In the genomic region with DNA sequence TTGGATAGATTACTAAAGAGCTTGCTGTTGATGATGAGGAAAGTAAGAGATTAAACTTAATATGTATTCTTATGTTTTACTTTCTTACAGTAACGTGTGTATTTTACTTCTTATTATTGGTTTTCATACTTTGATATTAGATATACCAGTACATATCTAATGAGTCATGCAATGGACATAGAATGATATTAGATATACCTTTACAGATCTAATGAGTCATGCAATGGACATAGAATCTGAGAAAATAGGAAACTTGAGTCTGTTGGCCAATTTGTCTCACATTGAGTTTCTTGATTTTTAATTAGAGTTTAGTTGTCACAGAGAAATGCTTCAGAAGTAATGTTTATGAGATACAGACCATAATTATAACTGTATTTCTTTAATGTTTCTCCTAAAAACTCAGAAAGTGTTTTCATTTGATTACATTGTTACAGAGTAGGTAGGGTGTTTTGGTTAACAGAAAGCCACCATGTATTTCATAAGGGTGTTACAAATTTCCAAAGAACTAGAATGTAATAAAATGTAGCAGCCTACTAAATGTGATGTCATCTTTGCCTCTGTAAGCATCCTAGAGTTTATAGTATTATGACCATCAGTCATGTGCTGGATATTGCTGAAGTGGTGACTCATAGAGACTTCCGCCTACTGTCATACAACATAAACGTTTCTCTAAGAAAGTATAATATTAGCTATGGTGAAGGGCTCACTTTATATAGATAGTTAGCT, we compare ENCODE assay signal across 10 cellular contexts. TPM values are rescaled to one million over a fixed set of nuclear protein-coding genes. Genes with fewer than 3 reads are reported as not detected.
DNase-seq lines count a peak whose midpoint lies in the region; ATAC-seq and TF ChIP-seq lines count a peak whose summit lies in the region.
"Had no signal": no experiment of that assay in that cellular context is flagged by ENCODE, and none has a peak within 500 bp of the region (broad histone marks: within the 10 kb centered on the region; RNA-seq: fewer than 3 reads in every experiment).

No MANE protein-coding gene starts in this region.

- TF ChIP-seq CTCF in Calu3 (IDR thresholded peaks at IDR 0.05; ENCODE audit: unreplicated experiment), result no peak

- H3K9me3 Mint-ChIP-seq in Calu3 (ENCODE audit: low read depth, unreplicated experiment), result peaks cover 2% of the 10 kb centered on the region
- H3K9me3 Mint-ChIP-seq: activated CD4-positive, alpha-beta T cell treated with anti-CD3 and anti-CD28 coated beads, Interleukin-2, amount 10 ng/mL, durations not matched to agents 24 days and 14 days; central memory CD8-positive, alpha-beta T cell had no signal

- H3K36me3 Mint-ChIP-seq in Calu3 (ENCODE audit: insufficient read depth, unreplicated experiment), result peaks cover 30% of the 10 kb centered on the region

- no peak overlapping the region for H3K4me3 Mint-ChIP-seq in Calu3 (ENCODE audit: low read depth, unreplicated experiment)
- H3K4me3 Mint-ChIP-seq: activated CD4-positive, alpha-beta T cell treated with anti-CD3 and anti-CD28 coated beads, Interleukin-2, amount 10 ng/mL, durations not matched to agents 24 days and 14 days; central memory CD8-positive, alpha-beta T cell had no signal

- CTCF ChIA-PET in Calu3 (lab: Charles Lee), result interaction anchor here (0.8 kb wide), 1 partner anchor 77 kb away, joined by 3 read pairs; no protein-coding TSS in a partner anchor

- H3K27ac Mint-ChIP-seq in Calu3 (ENCODE audit: unreplicated experiment), result no peak overlapping the region
- H3K27ac Mint-ChIP-seq: activated CD4-positive, alpha-beta T cell treated with anti-CD3 and anti-CD28 coated beads, Interleukin-2, amount 10 ng/mL, durations not matched to agents 24 days and 14 days had no signal

- DNase-seq in Calu3, result peak; percentile 23
- DNase-seq in M059J (ENCODE audit: low read depth), result peak; percentile 83
- DNase-seq in brain pericyte (ENCODE audit: low read depth, low spot score), result peak; percentile 51
- peak; percentile 34 for DNase-seq in myocyte (ENCODE audit: low read depth)
- DNase-seq in hypothalamus (lab: John Stamatoyannopoulos, UW), result no peak
- no peak for DNase-seq in activated gamma-delta T cell treated with Interleukin-2 at 50 U/mL for 16 hours
- no peak for DNase-seq in activated effector memory CD4-positive, alpha-beta T cell treated with anti-CD3 and anti-CD28 coated beads, Interleukin-2, amount 50 U/mL, for 16 hours
- DNase-seq: activated CD4-positive, alpha-beta T cell treated with anti-CD3 and anti-CD28 coated beads, Interleukin-2, amount 10 ng/mL, durations not matched to agents 24 days and 14 days had no signal

- no TSS peak for BruUV-seq in Calu3 (replicated peaks; lab: Mats Ljungman, UMichigan)

- no peak for ATAC-seq in HG02763 (IDR thresholded peaks at IDR 0.05; ENCODE audit: unreplicated experiment)

- intact Hi-C loops in Calu3 (cut with micrococcal nuclease; ENCODE audit: unreplicated experiment), result loop anchor here (5.0 kb wide), 2 partner anchors 56 to 166 kb away; no protein-coding TSS in a partner anchor

- peaks cover 18% of the 10 kb centered on the region for H3K4me1 Mint-ChIP-seq in Calu3 (ENCODE audit: low read depth, unreplicated experiment)

- no peaks in the 10 kb centered on the region for H3K27me3 Mint-ChIP-seq in Calu3 (ENCODE audit: unreplicated experiment)

RNA-seq across cellular contexts. Expression of a gene that starts 3.0 kb away (rescaled TPM):
- total RNA-seq in Calu3 (2022) (116 and 132 TPM in 2 replicates), myocyte (5.3 and 10.4 TPM in 2 replicates)
- total RNA-seq in M059J (2014; rRNA removed; shearing (Covaris generic)), result 32.8 and 38.6 TPM in 2 replicates
- polyA plus RNA-seq in myocyte (2012), result 2.4 TPM

Comparison
In these comparisons a context has a peak if more than half of its experiments do, and no peak if none do; other contexts are left out.
1. DNase-seq: peak in Calu3 (single experiment), M059J (single experiment), brain pericyte (single experiment) and myocyte (single experiment); none in hypothalamus (0 of 51), activated gamma-delta T cell treated with Interleukin-2 at 50 U/mL for 16 hours (single experiment) and activated effector memory CD4-positive, alpha-beta T cell treated with anti-CD3 and anti-CD28 coated beads, Interleukin-2, amount 50 U/mL, for 16 hours (single experiment).